ENCODE assay signal across 15 cellular contexts in genomic region chr10:13416760-13417159, GRCh38.
DNase-seq lines count a peak whose midpoint lies in the region; ATAC-seq and TF ChIP-seq lines count a peak whose summit lies in the region.
"Had no signal": no experiment of that assay in that cellular context is flagged by ENCODE, and none has a peak within 500 bp of the region (broad histone marks: within the 10 kb centered on the region; RNA-seq: fewer than 3 reads in every experiment).

No MANE protein-coding gene starts in this region.

- H3K36me3 Mint-ChIP-seq in CD8-positive, alpha-beta memory T cell, result no peaks in the 10 kb centered on the region
- no peaks in the 10 kb centered on the region for H3K36me3 Mint-ChIP-seq in activated naive CD4-positive, alpha-beta T cell treated with anti-CD3 and anti-CD28 coated beads for 36 hours (ENCODE audit: low read depth)

- peaks cover 22 to 35% of the 10 kb centered on the region in 2 donors for H3K27me3 Mint-ChIP-seq in CD8-positive, alpha-beta memory T cell
- peaks cover 4% of the 10 kb centered on the region for H3K27me3 Mint-ChIP-seq in activated naive CD4-positive, alpha-beta T cell treated with anti-CD3 and anti-CD28 coated beads for 36 hours (ENCODE audit: low read depth)

- H3K14ac ChIP-seq in trophoblast cell (ENCODE audit: low read length), result no peak overlapping the region

- no peak overlapping the region for H3K4me3 ChIP-seq in CD8-positive, alpha-beta memory T cell (ENCODE audit: low read length)
- H3K4me3 ChIP-seq in GM12865 (ENCODE audit: low read depth, low read length), result no peak overlapping the region
- H3K4me3 ChIP-seq in trophoblast cell (ENCODE audit: low read depth, low read length), result no peak overlapping the region
- H3K4me3 ChIP-seq: GM23338 had no signal

- H2BK5ac ChIP-seq in trophoblast cell (ENCODE audit: low read depth, low read length, poor library complexity), result no peak overlapping the region

- no peak for TF ChIP-seq CTCF in GM12865 (IDR thresholded peaks at IDR 0.05; ENCODE audit: insufficient read depth, low read depth, low read length, missing control alignments)
- TF ChIP-seq CTCF in VCaP (conservative IDR thresholded peaks at IDR 0.05), result no peak

- H3K18ac ChIP-seq in trophoblast cell (ENCODE audit: low read length), result no peak overlapping the region

- no peak overlapping the region for H2BK120ac ChIP-seq in trophoblast cell (ENCODE audit: insufficient read depth, low read length, poor library complexity)

- no peak overlapping the region for H3K4me2 ChIP-seq in trophoblast cell (ENCODE audit: low read length)
- H3K4me2 ChIP-seq: GM23338 had no signal

- H3K4me1 ChIP-seq in CD8-positive, alpha-beta memory T cell (ENCODE audit: insufficient read depth, low read length), result no peaks in the 10 kb centered on the region
- H3K4me1 ChIP-seq in trophoblast cell (ENCODE audit: control insufficient read depth in 1 of 2, insufficient read depth in 2 of 2, low read length in 2 of 2), result peaks cover 0 to 3% of the 10 kb centered on the region in 2 experiments

- H4K91ac ChIP-seq in trophoblast cell (ENCODE audit: low read depth, low read length), result no peak overlapping the region

- no peak overlapping the region for H4K12ac ChIP-seq in trophoblast cell (ENCODE audit: low read depth, low read length)

- CTCF ChIA-PET in CD8-positive, alpha-beta memory T cell (lab: Charles Lee), result no interaction called here
- CTCF ChIA-PET in activated naive CD4-positive, alpha-beta T cell treated with anti-CD3 and anti-CD28 coated beads for 36 hours (lab: Charles Lee), result interaction anchor here (0.6 kb wide), 1 partner anchor 980 kb away, joined by 3 read pairs; no protein-coding TSS in a partner anchor

- H2AFZ ChIP-seq in trophoblast cell (ENCODE audit: insufficient read depth, low read length, poor library complexity), result no peak overlapping the region

- ATAC-seq in HG03196 (IDR thresholded peaks at IDR 0.05; ENCODE audit: unreplicated experiment), result no peak
- ATAC-seq: GM23338 had no signal

- H3K9me3 Mint-ChIP-seq in CD8-positive, alpha-beta memory T cell, result peaks cover 0 to 7% (median 3%) of the 10 kb centered on the region in 5 donors
- H3K9me3 Mint-ChIP-seq in activated naive CD4-positive, alpha-beta T cell treated with anti-CD3 and anti-CD28 coated beads for 36 hours, result peaks cover 9% of the 10 kb centered on the region
- H3K9me3 Mint-ChIP-seq: CD4-positive, alpha-beta T cell had no signal

- H3K79me1 ChIP-seq in trophoblast cell (ENCODE audit: low read length), result no peaks in the 10 kb centered on the region

- DNase-seq in CD8-positive, alpha-beta memory T cell, result no peak
- DNase-seq in GM12865 (ENCODE audit: low read depth), result peak; percentile 38
- no peak for DNase-seq in trophoblast cell
- DNase-seq in activated CD4-positive, alpha-beta T cell treated with anti-CD3 and anti-CD28 coated beads for 1 hour, result no peak
- no peak for DNase-seq in activated naive CD4-positive, alpha-beta T cell treated with anti-CD3 and anti-CD28 coated beads for 36 hours
- DNase-seq: C1 segment of cervical spinal cord; CD4-positive, alpha-beta T cell; DMS53; GF-D8; H9 had no signal

- POLR2A ChIA-PET in CD8-positive, alpha-beta memory T cell (lab: Charles Lee), result no interaction called here

- H3K27me3 ChIP-seq in CD8-positive, alpha-beta memory T cell (ENCODE audit: insufficient read depth, low read length, poor library complexity, severe bottlenecking), result no peaks in the 10 kb centered on the region
- H3K27me3 ChIP-seq in trophoblast cell (ENCODE audit: insufficient read depth, low read length), result no peaks in the 10 kb centered on the region

- no peaks in the 10 kb centered on the region for H3K4me1 Mint-ChIP-seq in CD8-positive, alpha-beta memory T cell
- no peaks in the 10 kb centered on the region for H3K4me1 Mint-ChIP-seq in activated naive CD4-positive, alpha-beta T cell treated with anti-CD3 and anti-CD28 coated beads for 36 hours (ENCODE audit: low read depth)
- H3K4me1 Mint-ChIP-seq: GM23338 had no signal

- H3K9me3 ChIP-seq in CD8-positive, alpha-beta memory T cell (ENCODE audit: low read length), result no peaks in the 10 kb centered on the region
- no peaks in the 10 kb centered on the region for H3K9me3 ChIP-seq in trophoblast cell (ENCODE audit: insufficient read depth, low read depth, low read length)

- intact Hi-C loops in activated naive CD4-positive, alpha-beta T cell treated with anti-CD3 and anti-CD28 coated beads for 36 hours (cut with micrococcal nuclease), result no loop called here

- no peak overlapping the region for H2BK12ac ChIP-seq in trophoblast cell (ENCODE audit: low read length)

- no peak overlapping the region for H3K4me3 Mint-ChIP-seq in CD8-positive, alpha-beta memory T cell
- no peak overlapping the region for H3K4me3 Mint-ChIP-seq in activated naive CD4-positive, alpha-beta T cell treated with anti-CD3 and anti-CD28 coated beads for 36 hours
- H3K4me3 Mint-ChIP-seq: B cell; CD4-positive, alpha-beta T cell; GM23338; H9 had no signal

- H3K27ac ChIP-seq in CD8-positive, alpha-beta memory T cell (ENCODE audit: low read depth, low read length), result peak overlapping the region; percentile 72
- H3K27ac ChIP-seq in VCaP (peak overlapping the region; percentile 78; the same call in 1 of the 2 replicates), trophoblast cell (ENCODE audit: low read depth, low read length) (no peak overlapping the region)
- H3K27ac ChIP-seq: HL-60 had no signal

- WGBS in trophoblast cell (ENCODE audit: extremely low coverage, insufficient coverage, insufficient read length), result no CpG with 5 or more reads among the region's 2 CpGs

- peak overlapping the region; percentile 50 for H2AK5ac ChIP-seq in trophoblast cell (ENCODE audit: low read length)

- no peak overlapping the region for H3K9ac ChIP-seq in trophoblast cell (ENCODE audit: low read length)

- H3K36me3 ChIP-seq in CD8-positive, alpha-beta memory T cell (ENCODE audit: insufficient read depth, low read length), result no peaks in the 10 kb centered on the region
- H3K36me3 ChIP-seq in trophoblast cell (ENCODE audit: control insufficient read depth in 1 of 2, insufficient read depth in 2 of 2, low read length in 2 of 2), result peaks cover 0 to 2% of the 10 kb centered on the region in 2 experiments

- H3K4ac ChIP-seq in trophoblast cell (ENCODE audit: low read depth, low read length), result no peak overlapping the region

- H4K8ac ChIP-seq in trophoblast cell (ENCODE audit: low read depth, low read length), result no peak overlapping the region

- H3K27ac Mint-ChIP-seq in CD8-positive, alpha-beta memory T cell, result no peak overlapping the region
- no peak overlapping the region for H3K27ac Mint-ChIP-seq in activated naive CD4-positive, alpha-beta T cell treated with anti-CD3 and anti-CD28 coated beads for 36 hours
- H3K27ac Mint-ChIP-seq: B cell; CD4-positive, alpha-beta T cell; GM23338 had no signal

- H3K79me2 ChIP-seq in trophoblast cell (ENCODE audit: control insufficient read depth, insufficient read depth, low read length, poor library complexity), result no peaks in the 10 kb centered on the region

- no peak overlapping the region for H3K23ac ChIP-seq in trophoblast cell (ENCODE audit: low read length)
